ENCODE assay signal across 17 cellular contexts in genomic region chr16:29182501-29182900, GRCh38.
DNase-seq lines count a peak whose midpoint lies in the region; ATAC-seq and TF ChIP-seq lines count a peak whose summit lies in the region.
"Had no signal": no experiment of that assay in that cellular context is flagged by ENCODE, and none has a peak within 500 bp of the region (broad histone marks: within the 10 kb centered on the region; RNA-seq: fewer than 3 reads in every experiment).

No MANE protein-coding gene starts in this region.

- no peaks in the 10 kb centered on the region for H3K36me3 ChIP-seq in right atrium auricular region
- no peaks in the 10 kb centered on the region for H3K36me3 ChIP-seq in osteoblast (ENCODE audit: insufficient read depth, low read length)
- H3K36me3 ChIP-seq: SJCRH30 had no signal

- no peak overlapping the region for H3K4me3 ChIP-seq in right atrium auricular region
- H3K4me3 ChIP-seq in osteoblast (ENCODE audit: insufficient read depth, low read length), result no peak overlapping the region
- H3K4me3 ChIP-seq: PC-9, SJCRH30 had no signal

- peak overlapping the region; percentile 72 to 86 for H3K27ac ChIP-seq in right atrium auricular region
- no peak overlapping the region for H3K27ac ChIP-seq in osteoblast (ENCODE audit: low read depth, low read length)
- H3K27ac ChIP-seq: PC-9, RWPE1, SJCRH30 had no signal

- H2AFZ ChIP-seq in osteoblast (ENCODE audit: low read length), result no peak overlapping the region
- H2AFZ ChIP-seq: PC-9 had no signal

- DNase-seq in Right ventricle myocardium superior (peak; percentile 84), right atrium auricular region (ENCODE audit: low spot score) (peak; percentile 68), osteoblast (ENCODE audit: insufficient read length, low spot score, missing footprints) (peak; percentile 43), HCEC 1CT (no peak), activated gamma-delta T cell treated with Interleukin-2 at 50 U/mL for 16 hours (no peak)
- DNase-seq: ACHN, C1 segment of cervical spinal cord, HFFc6, NCI-H1417 treated with DMSO at 0.1 percent for 48 hours, NCI-H187 treated with DMSO at 0.1 percent for 48 hours, NCI-H345, NCI-H524 treated with DMSO at 0.1 percent for 48 hours, PC-9, SJCRH30 had no signal

- H3K27me3 ChIP-seq in right atrium auricular region (no peaks in the 10 kb centered on the region), osteoblast (ENCODE audit: insufficient read depth, low read length) (no peaks in the 10 kb centered on the region)
- H3K27me3 ChIP-seq: SJCRH30 had no signal

- ATAC-seq in Right ventricle myocardium superior (ENCODE audit: poor library complexity), result peak; percentile 36
- ATAC-seq in GM18868 (IDR thresholded peaks at IDR 0.05; ENCODE audit: unreplicated experiment), result no peak
- no peak for ATAC-seq in GM21360 (IDR thresholded peaks at IDR 0.05; ENCODE audit: unreplicated experiment)

- no peaks in the 10 kb centered on the region for H3K9me3 ChIP-seq in right atrium auricular region
- H3K9me3 ChIP-seq in osteoblast (ENCODE audit: low read depth, low read length), result no peaks in the 10 kb centered on the region
- H3K9me3 ChIP-seq: SJCRH30 had no signal

- peaks cover 0 to 60% of the 10 kb centered on the region in 2 donors for H3K4me1 ChIP-seq in right atrium auricular region
- H3K4me1 ChIP-seq in osteoblast (ENCODE audit: insufficient read depth, low read length), result no peaks in the 10 kb centered on the region
- H3K4me1 ChIP-seq: SJCRH30 had no signal

- no peaks in the 10 kb centered on the region for H4K20me1 ChIP-seq in osteoblast (ENCODE audit: insufficient read depth, low read length)

- no peaks in the 10 kb centered on the region for H3K79me2 ChIP-seq in osteoblast (ENCODE audit: insufficient read depth, low read length)

- intact Hi-C loops in Right ventricle myocardium superior (cut with DNase I), result no loop called here

- no peak overlapping the region for H3K4me2 ChIP-seq in osteoblast (ENCODE audit: insufficient read depth, low read length)
- H3K4me2 ChIP-seq: PC-9 had no signal

- TF ChIP-seq CTCF in right atrium auricular region (IDR thresholded peaks at IDR 0.05) (no peak), osteoblast (IDR thresholded peaks at IDR 0.05; ENCODE audit: extremely low read depth, low read depth, low read length) (no peak)

Comparison
In these comparisons a context has a peak if more than half of its experiments do, and no peak if none do; other contexts are left out.
1. DNase-seq: peak in Right ventricle myocardium superior (single experiment), right atrium auricular region (single experiment) and osteoblast (single experiment); none in HCEC 1CT (single experiment) and activated gamma-delta T cell treated with Interleukin-2 at 50 U/mL for 16 hours (single experiment).